In the genomic region with DNA sequence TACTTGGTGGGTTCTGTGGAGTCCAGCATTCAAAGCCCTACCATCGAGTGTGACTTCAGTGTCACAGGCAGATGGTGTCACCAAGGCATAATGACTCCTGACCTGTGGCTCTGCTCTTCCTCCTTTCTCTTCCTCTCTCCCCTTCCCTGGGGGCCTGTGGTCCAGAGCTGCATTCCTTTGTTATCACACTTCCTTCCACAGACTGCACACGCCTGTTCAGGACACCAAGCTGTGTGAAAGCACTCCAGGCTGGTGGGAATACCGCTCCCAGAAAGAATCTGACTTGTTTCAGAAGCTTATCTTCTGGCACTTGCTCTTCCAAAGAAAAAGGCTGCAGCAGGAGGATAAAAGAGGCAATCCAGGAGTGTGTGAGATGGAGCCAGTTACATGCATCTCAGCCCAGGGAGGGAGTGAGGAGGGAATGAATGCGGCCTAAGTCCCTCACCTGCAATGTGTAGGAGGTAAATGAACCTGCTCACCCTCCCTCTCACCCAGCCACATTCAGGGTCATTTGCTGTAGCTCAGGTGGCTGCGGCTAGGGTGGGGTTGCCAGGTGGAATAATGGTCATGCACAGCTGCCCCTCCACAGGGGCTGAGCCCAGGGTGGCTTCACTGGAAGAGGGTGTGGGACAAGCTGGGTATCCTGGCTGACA, we compare ENCODE assay signal across 11 cellular contexts.
A peak's percentile ranks its signal among the peaks of the same experiment; 100 is the strongest.
DNase-seq lines count a peak whose midpoint lies in the region; ATAC-seq, FAIRE-seq and TF ChIP-seq lines count a peak whose summit lies in the region.
"Had no signal": no experiment of that assay in that cellular context is flagged by ENCODE, and none has a peak within 500 bp of the region (broad histone marks: within the 10 kb centered on the region; RNA-seq: fewer than 3 reads in every experiment).

No MANE protein-coding gene starts in this region.

- ATAC-seq in GM19452 (IDR thresholded peaks at IDR 0.05; ENCODE audit: unreplicated experiment) (no peak), HG03378 (IDR thresholded peaks at IDR 0.05; ENCODE audit: unreplicated experiment) (no peak)

- peak; percentile 32 for FAIRE-seq in bronchial epithelial cell (lab: Jason Lieb, UNC)
- FAIRE-seq: A204.1 had no signal

- no peaks in the 10 kb centered on the region for H3K36me3 ChIP-seq in bronchial epithelial cell (ENCODE audit: control insufficient read depth, insufficient read depth, low read length)

- no peak for TF ChIP-seq CTCF in bronchial epithelial cell (IDR thresholded peaks at IDR 0.05; ENCODE audit: insufficient read depth, low read length, severe bottlenecking)
- no peak for TF ChIP-seq CTCF in type B pancreatic cell (conservative IDR thresholded peaks at IDR 0.05)

- H3K4me3 ChIP-seq in bronchial epithelial cell (ENCODE audit: low read depth, low read length): no peak overlapping the region

- H3K27ac Mint-ChIP-seq in type B pancreatic cell: peak overlapping the region; percentile 46
- H3K27ac Mint-ChIP-seq: immature natural killer cell had no signal

- peaks cover 8% of the 10 kb centered on the region for H3K9me3 Mint-ChIP-seq in type B pancreatic cell
- H3K9me3 Mint-ChIP-seq: immature natural killer cell had no signal

- no peaks in the 10 kb centered on the region for H3K36me3 Mint-ChIP-seq in type B pancreatic cell
- H3K36me3 Mint-ChIP-seq: immature natural killer cell had no signal

- H3K4me1 Mint-ChIP-seq in type B pancreatic cell (ENCODE audit: unreplicated experiment): peaks cover 27% of the 10 kb centered on the region
- H3K4me1 Mint-ChIP-seq: immature natural killer cell had no signal

- H3K27me3 Mint-ChIP-seq in type B pancreatic cell: peaks cover 13% of the 10 kb centered on the region

- H3K4me3 Mint-ChIP-seq in type B pancreatic cell: no peak overlapping the region
- H3K4me3 Mint-ChIP-seq: immature natural killer cell had no signal

- no peaks in the 10 kb centered on the region for H3K27me3 ChIP-seq in bronchial epithelial cell (ENCODE audit: control insufficient read depth, insufficient read depth, low read length)

- DNase-seq in SKM-1 treated with dmso at 0.1 percent for 144 hours (lab: John Stamatoyannopoulos, UW; ENCODE audit: unreplicated experiment) (peak; percentile 39), SKM-1 (lab: John Stamatoyannopoulos, UW; ENCODE audit: unreplicated experiment) (no peak), bronchial epithelial cell (ENCODE audit: low read depth) (peak; percentile 9), iris pigment epithelial cell (ENCODE audit: low read depth) (peak; percentile 36), type B pancreatic cell (ENCODE audit: extremely low spot score, unreplicated experiment) (no peak), NCI-H2029 treated with DMSO at 0.1 percent for 48 hours (lab: John Stamatoyannopoulos, UW) (no peak)
- DNase-seq: immature natural killer cell, NCI-H187 had no signal

Comparison
In these comparisons a context has a peak if more than half of its experiments do, and no peak if none do; other contexts are left out.
1. DNase-seq: peak in SKM-1 treated with dmso at 0.1 percent for 144 hours (single experiment), bronchial epithelial cell (single experiment) and iris pigment epithelial cell (single experiment); none in SKM-1 (single experiment), type B pancreatic cell (single experiment) and NCI-H2029 treated with DMSO at 0.1 percent for 48 hours (single experiment).